Comparison of ENCODE assay signal across 7 cellular contexts in the genomic region with DNA sequence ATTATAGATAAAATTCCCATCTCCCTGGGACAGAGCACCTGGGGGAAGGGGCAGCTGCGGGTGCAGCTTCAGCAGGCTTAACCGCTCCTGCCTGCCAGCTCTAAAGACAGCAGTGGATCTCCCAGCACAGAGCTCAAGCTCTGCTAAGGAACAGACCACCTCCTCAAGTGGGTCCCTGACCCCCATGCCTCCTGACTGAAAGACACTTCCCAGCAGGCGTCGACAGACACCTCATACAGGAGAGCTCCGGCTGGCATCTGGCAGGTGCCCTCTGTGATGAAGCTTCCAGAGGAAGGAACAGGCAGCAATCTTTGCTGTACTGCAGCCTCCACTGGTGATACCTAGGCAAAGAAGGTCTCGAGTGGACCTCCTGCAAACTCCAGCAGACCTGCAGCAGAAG. TPM values are rescaled to one million over a fixed set of nuclear protein-coding genes. Genes with fewer than 3 reads are reported as not detected.
"Had no signal": no experiment of that assay in that cellular context is flagged by ENCODE, and none has a peak within 500 bp of the region (broad histone marks: within the 10 kb centered on the region; RNA-seq: fewer than 3 reads in every experiment).

No MANE protein-coding gene starts in this region.

RNA-seq across cellular contexts. Expression of a gene that starts 51.9 kb away (rescaled TPM):
- total RNA-seq: GM23248, GM23338, H1, H4, H7, H9, HFFc6 had no signal
